In the genomic region with DNA sequence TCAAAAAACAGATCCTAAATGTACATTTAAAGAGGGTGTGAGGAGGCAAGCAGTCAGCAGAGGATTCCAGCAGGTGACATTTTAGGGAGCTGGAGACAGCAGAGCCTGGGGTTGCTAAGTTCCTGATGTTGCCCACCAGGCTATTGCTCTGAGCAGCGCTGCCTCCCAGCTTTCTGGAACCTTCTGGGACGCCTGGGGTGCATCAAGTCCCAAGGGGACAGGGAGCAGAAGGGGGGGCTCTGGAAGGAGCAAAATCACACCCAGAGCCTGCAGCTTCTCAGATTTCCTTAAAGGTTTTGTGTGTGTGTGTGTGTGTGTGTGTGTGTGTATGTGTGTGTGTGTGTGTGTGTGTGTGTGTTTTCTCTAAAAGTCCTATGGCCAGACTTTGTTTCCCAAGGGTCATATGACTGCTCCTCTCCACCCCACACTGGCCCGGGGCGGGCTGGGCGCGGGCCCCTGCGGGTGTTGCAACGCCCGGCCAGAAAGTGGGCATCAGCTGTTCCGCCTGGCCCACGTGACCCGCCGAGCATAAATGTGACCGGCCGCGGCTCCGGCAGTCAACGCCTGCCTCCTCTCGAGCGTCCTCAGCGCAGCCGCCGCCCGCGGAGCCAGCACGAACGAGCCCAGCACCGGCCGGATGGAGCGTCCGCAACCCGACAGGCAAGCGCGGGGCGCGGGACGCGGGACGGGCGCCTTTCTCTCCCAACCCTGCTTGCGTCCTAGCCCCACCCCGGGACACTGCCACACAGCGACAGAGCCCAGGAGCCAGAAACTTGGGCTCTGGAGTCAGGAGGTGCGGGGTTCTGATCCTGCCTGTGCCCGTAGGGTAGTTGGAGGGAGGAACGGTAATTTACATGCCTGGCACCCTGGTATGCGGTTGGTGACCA, we compare ENCODE assay signal across 1 cellular context.
TF ChIP-seq lines count a peak whose summit lies in the region.

A gene with protein sequence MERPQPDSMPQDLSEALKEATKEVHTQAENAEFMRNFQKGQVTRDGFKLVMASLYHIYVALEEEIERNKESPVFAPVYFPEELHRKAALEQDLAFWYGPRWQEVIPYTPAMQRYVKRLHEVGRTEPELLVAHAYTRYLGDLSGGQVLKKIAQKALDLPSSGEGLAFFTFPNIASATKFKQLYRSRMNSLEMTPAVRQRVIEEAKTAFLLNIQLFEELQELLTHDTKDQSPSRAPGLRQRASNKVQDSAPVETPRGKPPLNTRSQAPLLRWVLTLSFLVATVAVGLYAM (plus strand): TSS at position 560 of the 887 bp plus-strand sequence. CDS start 78 bp downstream, at position 638.

TF ChIP-seq in HepG2, 621 proteins besides CTCF, POLR2A, EP300 and RAD21 (continued from another document and continues in another):
- TF ChIP-seq TCF12 (IDR thresholded peaks at IDR 0.05) (no peak), TCF12 (CRISPR knock-in tag; IDR thresholded peaks at IDR 0.05) (0 out of 2 replicates have a peak, but pooled peaks have one; percentile 68), JUNB (CRISPR knock-in tag; IDR thresholded peaks at IDR 0.05; ENCODE audit: borderline replicate concordance) (no peak), ZBTB1 (CRISPR knock-in tag; IDR thresholded peaks at IDR 0.05; ENCODE audit: borderline replicate concordance) (no peak), DR1 (CRISPR knock-in tag; IDR thresholded peaks at IDR 0.05) (peak; percentile 90), BCL3 (CRISPR knock-in tag; IDR thresholded peaks at IDR 0.05) (peak; percentile 40; the same call in 1 of the 2 replicates), TIGD3 (CRISPR knock-in tag; IDR thresholded peaks at IDR 0.05; ENCODE audit: borderline replicate concordance) (no peak), FOXP4 (CRISPR knock-in tag; IDR thresholded peaks at IDR 0.05) (peak; percentile 67; the same call in 1 of the 2 replicates), ZBED4 (CRISPR knock-in tag; IDR thresholded peaks at IDR 0.05; ENCODE audit: borderline replicate concordance) (peak; percentile 87; the same call in 1 of the 2 replicates), MZF1 (CRISPR knock-in tag; IDR thresholded peaks at IDR 0.05; ENCODE audit: borderline replicate concordance) (no peak), MATR3 (CRISPR knock-in tag; IDR thresholded peaks at IDR 0.05) (no peak), NBN (conservative IDR thresholded peaks at IDR 0.05) (no peak), ZNF615 (CRISPR knock-in tag; IDR thresholded peaks at IDR 0.05; ENCODE audit: borderline replicate concordance) (no peak), GLI4 (CRISPR knock-in tag; IDR thresholded peaks at IDR 0.05; ENCODE audit: borderline replicate concordance) (peak; percentile 66; the same call in 1 of the 2 replicates), SALL1 (CRISPR knock-in tag; IDR thresholded peaks at IDR 0.05) (peak; percentile 69), NFYC (CRISPR knock-in tag; IDR thresholded peaks at IDR 0.05) (no peak), ZNF451 (CRISPR knock-in tag; IDR thresholded peaks at IDR 0.05) (no peak), GMEB1 (CRISPR knock-in tag; IDR thresholded peaks at IDR 0.05; ENCODE audit: borderline replicate concordance) (0 out of 2 replicates have a peak, but pooled peaks have one; percentile 34), NCOA5 (CRISPR knock-in tag; IDR thresholded peaks at IDR 0.05) (no peak), TCF7L2 (IDR thresholded peaks at IDR 0.05; ENCODE audit: low read depth, low read length) (no peak), JDP2 (CRISPR knock-in tag; IDR thresholded peaks at IDR 0.05; ENCODE audit: borderline replicate concordance) (no peak), AGO2 (optimal IDR thresholded peaks at IDR 0.05; ENCODE audit: low read depth, low read length) (peak; percentile 61), ZNF207 (IDR thresholded peaks at IDR 0.05; ENCODE audit: borderline replicate concordance) (no peak), TAF1 (CRISPR knock-in tag; IDR thresholded peaks at IDR 0.05) (peak; percentile 92), ZNF44 (CRISPR knock-in tag; IDR thresholded peaks at IDR 0.05) (0 out of 2 replicates have a peak, but pooled peaks have one; percentile 53), SIX4 (CRISPR knock-in tag; IDR thresholded peaks at IDR 0.05) (no peak), EEA1 (CRISPR knock-in tag; IDR thresholded peaks at IDR 0.05; ENCODE audit: borderline replicate concordance) (no peak), ZNF282 (IDR thresholded peaks at IDR 0.05; ENCODE audit: partially characterized antibody) (no peak)
- TF ChIP-seq, protein P1, sequence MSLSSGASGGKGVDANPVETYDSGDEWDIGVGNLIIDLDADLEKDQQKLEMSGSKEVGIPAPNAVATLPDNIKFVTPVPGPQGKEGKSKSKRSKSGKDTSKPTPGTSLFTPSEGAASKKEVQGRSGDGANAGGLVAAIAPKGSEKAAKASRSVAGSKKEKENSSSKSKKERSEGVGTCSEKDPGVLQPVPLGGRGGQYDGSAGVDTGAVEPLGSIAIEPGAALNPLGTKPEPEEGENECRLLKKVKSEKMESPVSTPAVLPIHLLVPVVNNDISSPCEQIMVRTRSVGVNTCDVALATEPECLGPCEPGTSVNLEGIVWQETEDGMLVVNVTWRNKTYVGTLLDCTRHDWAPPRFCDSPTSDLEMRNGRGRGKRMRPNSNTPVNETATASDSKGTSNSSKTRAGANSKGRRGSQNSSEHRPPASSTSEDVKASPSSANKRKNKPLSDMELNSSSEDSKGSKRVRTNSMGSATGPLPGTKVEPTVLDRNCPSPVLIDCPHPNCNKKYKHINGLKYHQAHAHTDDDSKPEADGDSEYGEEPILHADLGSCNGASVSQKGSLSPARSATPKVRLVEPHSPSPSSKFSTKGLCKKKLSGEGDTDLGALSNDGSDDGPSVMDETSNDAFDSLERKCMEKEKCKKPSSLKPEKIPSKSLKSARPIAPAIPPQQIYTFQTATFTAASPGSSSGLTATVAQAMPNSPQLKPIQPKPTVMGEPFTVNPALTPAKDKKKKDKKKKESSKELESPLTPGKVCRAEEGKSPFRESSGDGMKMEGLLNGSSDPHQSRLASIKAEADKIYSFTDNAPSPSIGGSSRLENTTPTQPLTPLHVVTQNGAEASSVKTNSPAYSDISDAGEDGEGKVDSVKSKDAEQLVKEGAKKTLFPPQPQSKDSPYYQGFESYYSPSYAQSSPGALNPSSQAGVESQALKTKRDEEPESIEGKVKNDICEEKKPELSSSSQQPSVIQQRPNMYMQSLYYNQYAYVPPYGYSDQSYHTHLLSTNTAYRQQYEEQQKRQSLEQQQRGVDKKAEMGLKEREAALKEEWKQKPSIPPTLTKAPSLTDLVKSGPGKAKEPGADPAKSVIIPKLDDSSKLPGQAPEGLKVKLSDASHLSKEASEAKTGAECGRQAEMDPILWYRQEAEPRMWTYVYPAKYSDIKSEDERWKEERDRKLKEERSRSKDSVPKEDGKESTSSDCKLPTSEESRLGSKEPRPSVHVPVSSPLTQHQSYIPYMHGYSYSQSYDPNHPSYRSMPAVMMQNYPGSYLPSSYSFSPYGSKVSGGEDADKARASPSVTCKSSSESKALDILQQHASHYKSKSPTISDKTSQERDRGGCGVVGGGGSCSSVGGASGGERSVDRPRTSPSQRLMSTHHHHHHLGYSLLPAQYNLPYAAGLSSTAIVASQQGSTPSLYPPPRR (CRISPR knock-in tag; IDR thresholded peaks at IDR 0.05; ENCODE audit: borderline replicate concordance): peak; percentile 74; the same call in 1 of the 2 replicates
- TF ChIP-seq, protein P2, sequence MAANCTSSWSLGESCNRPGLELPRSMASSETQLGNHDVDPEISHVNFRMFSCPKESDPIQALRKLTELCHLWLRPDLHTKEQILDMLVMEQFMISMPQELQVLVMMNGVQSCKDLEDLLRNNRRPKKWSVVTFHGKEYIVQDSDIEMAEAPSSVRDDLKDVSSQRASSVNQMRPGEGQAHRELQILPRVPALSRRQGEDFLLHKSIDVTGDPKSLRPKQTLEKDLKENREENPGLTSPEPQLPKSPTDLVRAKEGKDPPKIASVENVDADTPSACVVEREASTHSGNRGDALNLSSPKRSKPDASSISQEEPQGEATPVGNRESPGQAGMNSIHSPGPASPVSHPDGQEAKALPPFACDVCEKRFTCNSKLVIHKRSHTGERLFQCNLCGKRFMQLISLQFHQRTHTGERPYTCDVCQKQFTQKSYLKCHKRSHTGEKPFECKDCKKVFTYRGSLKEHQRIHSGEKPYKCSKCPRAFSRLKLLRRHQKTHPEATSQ (CRISPR knock-in tag; IDR thresholded peaks at IDR 0.05; ENCODE audit: borderline replicate concordance): no peak
- TF ChIP-seq, protein P3, sequence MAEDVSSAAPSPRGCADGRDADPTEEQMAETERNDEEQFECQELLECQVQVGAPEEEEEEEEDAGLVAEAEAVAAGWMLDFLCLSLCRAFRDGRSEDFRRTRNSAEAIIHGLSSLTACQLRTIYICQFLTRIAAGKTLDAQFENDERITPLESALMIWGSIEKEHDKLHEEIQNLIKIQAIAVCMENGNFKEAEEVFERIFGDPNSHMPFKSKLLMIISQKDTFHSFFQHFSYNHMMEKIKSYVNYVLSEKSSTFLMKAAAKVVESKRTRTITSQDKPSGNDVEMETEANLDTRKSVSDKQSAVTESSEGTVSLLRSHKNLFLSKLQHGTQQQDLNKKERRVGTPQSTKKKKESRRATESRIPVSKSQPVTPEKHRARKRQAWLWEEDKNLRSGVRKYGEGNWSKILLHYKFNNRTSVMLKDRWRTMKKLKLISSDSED (CRISPR knock-in tag; IDR thresholded peaks at IDR 0.05): no peak
